1 cellular context compared by ENCODE assay signal in genomic region chr6:19848465-19848864, GRCh38.
TF ChIP-seq lines count a peak whose summit lies in the region.

No MANE protein-coding gene starts in this region.

TF ChIP-seq in GM23338, 12 proteins besides CTCF, POLR2A, EP300 and RAD21 (continued from another document):
- TF ChIP-seq ZNF462 (CRISPR knock-in tag; IDR thresholded peaks at IDR 0.05) (no peak), EZH2phosphoT487 (IDR thresholded peaks at IDR 0.05; ENCODE audit: unreplicated experiment) (no peak)
